In the genomic region with DNA sequence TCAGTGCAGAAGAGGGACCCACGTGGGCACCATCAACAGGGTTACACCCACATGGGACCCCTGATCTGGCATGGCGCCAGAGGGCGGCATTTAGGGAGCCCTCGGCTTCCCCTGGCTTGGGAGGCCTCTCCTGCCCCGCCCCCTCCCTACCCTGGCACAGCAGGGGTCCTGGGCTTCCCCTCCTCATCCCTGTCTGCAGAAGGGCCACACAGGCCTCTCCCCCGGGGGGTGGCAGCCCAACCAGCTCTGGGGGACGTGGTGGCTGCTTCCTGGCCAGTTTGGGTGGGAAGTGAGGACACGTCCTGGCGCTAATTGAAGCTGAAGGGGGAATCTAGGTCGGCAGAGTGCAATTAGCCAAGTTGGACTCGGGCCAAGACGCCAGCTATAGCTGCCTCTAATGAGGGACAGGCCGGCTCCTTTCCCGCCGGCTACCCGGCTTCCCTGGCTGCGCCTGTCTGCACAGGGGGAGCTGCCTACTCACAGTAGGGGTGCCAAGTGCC, we compare ENCODE assay signal across 1 cellular context.
TF ChIP-seq lines count a peak whose summit lies in the region.

No MANE protein-coding gene starts in this region.

TF ChIP-seq in H1, 55 proteins besides CTCF, POLR2A, EP300 and RAD21 (continued from another document):
- TF ChIP-seq, protein P1, sequence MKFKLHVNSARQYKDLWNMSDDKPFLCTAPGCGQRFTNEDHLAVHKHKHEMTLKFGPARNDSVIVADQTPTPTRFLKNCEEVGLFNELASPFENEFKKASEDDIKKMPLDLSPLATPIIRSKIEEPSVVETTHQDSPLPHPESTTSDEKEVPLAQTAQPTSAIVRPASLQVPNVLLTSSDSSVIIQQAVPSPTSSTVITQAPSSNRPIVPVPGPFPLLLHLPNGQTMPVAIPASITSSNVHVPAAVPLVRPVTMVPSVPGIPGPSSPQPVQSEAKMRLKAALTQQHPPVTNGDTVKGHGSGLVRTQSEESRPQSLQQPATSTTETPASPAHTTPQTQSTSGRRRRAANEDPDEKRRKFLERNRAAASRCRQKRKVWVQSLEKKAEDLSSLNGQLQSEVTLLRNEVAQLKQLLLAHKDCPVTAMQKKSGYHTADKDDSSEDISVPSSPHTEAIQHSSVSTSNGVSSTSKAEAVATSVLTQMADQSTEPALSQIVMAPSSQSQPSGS (IDR thresholded peaks at IDR 0.05; ENCODE audit: low read length) = no peak
- TF ChIP-seq SP1 (IDR thresholded peaks at IDR 0.05; ENCODE audit: low read depth, low read length) (no peak), SIRT6 (IDR thresholded peaks at IDR 0.05; ENCODE audit: low read length) (no peak), NRF1 (IDR thresholded peaks at IDR 0.05; ENCODE audit: low read depth, low read length) (no peak)
